In the genomic region with DNA sequence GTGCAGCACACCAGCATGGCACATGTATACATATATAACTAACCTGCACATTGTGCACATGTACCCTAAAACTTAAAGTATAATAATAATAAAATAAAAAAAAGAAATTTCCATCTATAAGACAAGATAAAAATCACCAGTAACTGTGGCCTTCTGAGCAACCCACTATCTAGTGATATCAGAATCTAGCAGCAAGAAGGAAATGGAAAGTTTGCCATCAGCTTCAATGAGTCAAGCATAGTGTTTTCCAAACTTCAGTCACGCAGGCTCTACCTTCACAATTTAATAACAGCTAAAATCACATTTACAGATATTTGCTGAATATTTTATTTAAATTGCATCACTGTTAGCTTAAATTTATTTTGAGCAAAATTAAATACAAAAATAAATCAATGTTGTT, we compare ENCODE assay signal across 33 cellular contexts.
"Had no signal": no experiment of that assay in that cellular context is flagged by ENCODE, and none has a peak within 500 bp of the region (broad histone marks: within the 10 kb centered on the region; RNA-seq: fewer than 3 reads in every experiment).

No MANE protein-coding gene starts in this region.

- H3K9me3 Mint-ChIP-seq: activated CD4-positive, alpha-beta memory T cell treated with anti-CD3 and anti-CD28 coated beads, Interleukin-2, amount 10 ng/mL, durations not matched to agents 7 days and 5 days; activated naive CD4-positive, alpha-beta T cell treated with anti-CD3 and anti-CD28 coated beads, Interleukin-2, amount 50 U/mL, for 24 hours; activated T-helper 2 cell treated with anti-CD3 and anti-CD28 coated beads, Interferon-gamma antibody, Interleukin-2, Interleukin-4, amounts not matched to agents 10 μg/mL and 5 μg/mL and 100 μg/mL, durations not matched to agents 14 hours and 24 hours and 36 hours; central memory CD8-positive, alpha-beta T cell; T-helper 1 cell treated with Interleukin-12 subunit alpha and Interleukin-12 subunit beta and Interleukin-4 antibody, amounts not matched to agents 30 μg/mL and 1 μg/mL, for 36 hours; T-helper 2 cell treated with Interferon-gamma antibody and Interleukin-4, amounts not matched to agents 5 μg/mL and 100 μg/mL, for 36 hours; WTC11 had no signal

- H3K36me3 Mint-ChIP-seq: activated CD8-positive, alpha-beta memory T cell treated with anti-CD3 and anti-CD28 coated beads, Interleukin-2, amount 10 ng/mL, durations not matched to agents 7 days and 5 days; activated naive CD4-positive, alpha-beta T cell treated with anti-CD3 and anti-CD28 coated beads, Interleukin-2, amount 10 ng/mL, durations not matched to agents 7 days and 5 days; activated naive CD4-positive, alpha-beta T cell treated with anti-CD3 and anti-CD28 coated beads, Interleukin-2, amount 50 U/mL, for 24 hours; activated naive CD8-positive, alpha-beta T cell; brain; WTC11 had no signal

- ATAC-seq: activated CD4-positive, CD25-positive, alpha-beta regulatory T cell treated with anti-CD3 and anti-CD28 coated beads, Interleukin-2, amount 50 U/mL, for 24 hours; activated CD8-positive, alpha-beta memory T cell treated with anti-CD3 and anti-CD28 coated beads, Interleukin-2, amount 10 ng/mL, durations not matched to agents 7 days and 5 days; activated CD8-positive, alpha-beta T cell treated with anti-CD3 and anti-CD28 coated beads, Interleukin-2, amount 10 ng/mL, durations not matched to agents 7 days and 5 days; WTC11 had no signal

- H3K27ac Mint-ChIP-seq: activated CD4-positive, alpha-beta memory T cell treated with anti-CD3 and anti-CD28 coated beads, Interleukin-2, amount 10 ng/mL, durations not matched to agents 7 days and 5 days; activated CD4-positive, alpha-beta T cell treated with anti-CD3 and anti-CD28 coated beads, Interleukin-2, amount 10 ng/mL, durations not matched to agents 7 days and 5 days; activated CD8-positive, alpha-beta memory T cell treated with anti-CD3 and anti-CD28 coated beads, Interleukin-2, amount 10 ng/mL, durations not matched to agents 7 days and 5 days; activated CD8-positive, alpha-beta T cell treated with anti-CD3 and anti-CD28 coated beads, Interleukin-2, amount 10 ng/mL, durations not matched to agents 7 days and 5 days; activated naive CD4-positive, alpha-beta T cell treated with anti-CD3 and anti-CD28 coated beads, Interleukin-2, amount 10 ng/mL, durations not matched to agents 7 days and 5 days; activated naive CD4-positive, alpha-beta T cell treated with anti-CD3 and anti-CD28 coated beads, Interleukin-2, amount 50 U/mL, for 24 hours; activated naive CD8-positive, alpha-beta T cell; activated T-helper 2 cell treated with anti-CD3 and anti-CD28 coated beads, Interferon-gamma antibody, Interleukin-2, Interleukin-4, amounts not matched to agents 10 μg/mL and 5 μg/mL and 100 μg/mL, durations not matched to agents 14 hours and 24 hours and 36 hours; brain; T-helper 1 cell treated with Interleukin-12 subunit alpha and Interleukin-12 subunit beta and Interleukin-4 antibody, amounts not matched to agents 30 μg/mL and 1 μg/mL, for 36 hours; T-helper 2 cell treated with Interferon-gamma antibody and Interleukin-4, amounts not matched to agents 5 μg/mL and 100 μg/mL, for 36 hours; WTC11 had no signal

- H3K4me1 Mint-ChIP-seq: activated CD8-positive, alpha-beta memory T cell treated with anti-CD3 and anti-CD28 coated beads, Interleukin-2, amount 10 ng/mL, durations not matched to agents 7 days and 5 days; brain; central memory CD8-positive, alpha-beta T cell had no signal

- DNase-seq: activated CD4-positive, alpha-beta memory T cell treated with anti-CD3 and anti-CD28 coated beads, Interleukin-2, amount 10 ng/mL, durations not matched to agents 7 days and 5 days; activated CD4-positive, alpha-beta T cell treated with anti-CD3 and anti-CD28 coated beads for 1 hour; activated CD4-positive, alpha-beta T cell treated with anti-CD3 and anti-CD28 coated beads for 4 hours; activated CD4-positive, alpha-beta T cell treated with anti-CD3 and anti-CD28 coated beads, Interleukin-2, amount 10 ng/mL, durations not matched to agents 7 days and 5 days; activated CD4-positive, alpha-beta T cell treated with anti-CD3 and anti-CD28 coated beads, Interleukin-2, amount 50 U/mL, for 48 hours; activated CD4-positive, CD25-positive, alpha-beta regulatory T cell; activated CD8-positive, alpha-beta memory T cell treated with anti-CD3 and anti-CD28 coated beads for 24 hours; activated CD8-positive, alpha-beta memory T cell treated with anti-CD3 and anti-CD28 coated beads, Interleukin-2, amount 10 ng/mL, durations not matched to agents 7 days and 5 days; activated CD8-positive, alpha-beta memory T cell treated with anti-CD3 and anti-CD28 coated beads, Interleukin-2, amount 50 U/mL, for 48 hours; activated CD8-positive, alpha-beta T cell treated with anti-CD3 and anti-CD28 coated beads, Interleukin-2, amount 10 ng/mL, durations not matched to agents 7 days and 5 days; activated effector memory CD4-positive, alpha-beta T cell treated with Interleukin-2 at 50 U/mL for 16 hours; activated gamma-delta T cell; activated naive CD4-positive, alpha-beta T cell treated with anti-CD3 and anti-CD28 coated beads, Interleukin-2, amount 10 ng/mL, durations not matched to agents 7 days and 5 days; activated naive CD4-positive, alpha-beta T cell treated with Interleukin-2 at 50 U/mL for 16 hours; activated T-cell treated with anti-CD3 and anti-CD28 coated beads, Interleukin-2, amount 50 U/mL, for 48 hours; amygdala; anterior cingulate cortex; caudate nucleus; cerebellar nuclear complex; SW 1271; T-helper 1 cell; T-helper 2 cell; T-helper 9 cell; WERI-Rb-1 had no signal

- H3K4me3 Mint-ChIP-seq: activated CD4-positive, alpha-beta memory T cell treated with anti-CD3 and anti-CD28 coated beads, Interleukin-2, amount 10 ng/mL, durations not matched to agents 7 days and 5 days; activated CD4-positive, alpha-beta T cell treated with anti-CD3 and anti-CD28 coated beads, Interleukin-2, amount 10 ng/mL, durations not matched to agents 7 days and 5 days; activated CD8-positive, alpha-beta memory T cell treated with anti-CD3 and anti-CD28 coated beads, Interleukin-2, amount 10 ng/mL, durations not matched to agents 7 days and 5 days; activated CD8-positive, alpha-beta T cell treated with anti-CD3 and anti-CD28 coated beads, Interleukin-2, amount 10 ng/mL, durations not matched to agents 7 days and 5 days; activated naive CD4-positive, alpha-beta T cell treated with anti-CD3 and anti-CD28 coated beads, Interleukin-2, amount 10 ng/mL, durations not matched to agents 7 days and 5 days; activated naive CD4-positive, alpha-beta T cell treated with anti-CD3 and anti-CD28 coated beads, Interleukin-2, amount 50 U/mL, for 24 hours; activated naive CD8-positive, alpha-beta T cell; brain; central memory CD8-positive, alpha-beta T cell; T-helper 1 cell treated with Interleukin-12 subunit alpha and Interleukin-12 subunit beta and Interleukin-4 antibody, amounts not matched to agents 30 μg/mL and 1 μg/mL, for 36 hours; T-helper 2 cell treated with Interferon-gamma antibody and Interleukin-4, amounts not matched to agents 5 μg/mL and 100 μg/mL, for 36 hours; WTC11 had no signal

- H3K27me3 Mint-ChIP-seq: activated CD4-positive, alpha-beta memory T cell treated with anti-CD3 and anti-CD28 coated beads, Interleukin-2, amount 10 ng/mL, durations not matched to agents 7 days and 5 days; activated CD8-positive, alpha-beta memory T cell treated with anti-CD3 and anti-CD28 coated beads, Interleukin-2, amount 10 ng/mL, durations not matched to agents 7 days and 5 days; activated naive CD4-positive, alpha-beta T cell treated with anti-CD3 and anti-CD28 coated beads, Interleukin-2, amount 10 ng/mL, durations not matched to agents 7 days and 5 days; activated naive CD4-positive, alpha-beta T cell treated with anti-CD3 and anti-CD28 coated beads, Interleukin-2, amount 50 U/mL, for 24 hours; activated naive CD8-positive, alpha-beta T cell; central memory CD8-positive, alpha-beta T cell had no signal
